In genomic region chr1:213296558-213296957, GRCh38 we compare ENCODE assay signal across 1 cellular context.
TF ChIP-seq lines count a peak whose summit lies in the region.

No MANE protein-coding gene starts in this region.

TF ChIP-seq in K562, 482 proteins besides CTCF, POLR2A, EP300 and RAD21 (continued from another document and continues in another):
- TF ChIP-seq NCOR1 (IDR thresholded peaks at IDR 0.05) (peak; percentile 54), GATAD2A (IDR thresholded peaks at IDR 0.05) (no peak), ERF (CRISPR knock-in tag; IDR thresholded peaks at IDR 0.05) (no peak), RERE (CRISPR knock-in tag; IDR thresholded peaks at IDR 0.05; ENCODE audit: borderline replicate concordance) (no peak), ARNT (IDR thresholded peaks at IDR 0.05) (no peak), REST (CRISPR knock-in tag; IDR thresholded peaks at IDR 0.05; ENCODE audit: low read depth) (no peak), ZSCAN29 (IDR thresholded peaks at IDR 0.05) (no peak), NR1H2 (CRISPR knock-in tag; IDR thresholded peaks at IDR 0.05) (no peak), ZNF512 (tag; IDR thresholded peaks at IDR 0.05) (no peak), TEAD2 (tag; IDR thresholded peaks at IDR 0.05) (no peak), STAG1 (CRISPR knock-in tag; IDR thresholded peaks at IDR 0.05; ENCODE audit: borderline replicate concordance) (no peak), TAF7 (tag; IDR thresholded peaks at IDR 0.05) (no peak), ZBTB33 (CRISPR knock-in tag; IDR thresholded peaks at IDR 0.05) (no peak), ZNF165 (CRISPR knock-in tag; IDR thresholded peaks at IDR 0.05; ENCODE audit: borderline replicate concordance) (no peak), TFAP4 (CRISPR knock-in tag; IDR thresholded peaks at IDR 0.05; ENCODE audit: borderline replicate concordance) (peak; percentile 67; the same call in 1 of the 2 replicates), ARHGAP35 (IDR thresholded peaks at IDR 0.05; ENCODE audit: partially characterized antibody) (no peak), COPS2 (conservative IDR thresholded peaks at IDR 0.05) (no peak), MYBL2 (IDR thresholded peaks at IDR 0.05; ENCODE audit: low read depth) (no peak), MYBL2 (CRISPR knock-in tag; IDR thresholded peaks at IDR 0.05; ENCODE audit: borderline replicate concordance) (no peak), HMGXB4 (CRISPR knock-in tag; IDR thresholded peaks at IDR 0.05) (no peak), FOXP1 (CRISPR knock-in tag; IDR thresholded peaks at IDR 0.05) (no peak), ZNF780A (CRISPR knock-in tag; IDR thresholded peaks at IDR 0.05) (no peak), CEBPB (tag; IDR thresholded peaks at IDR 0.05) (peak; percentile 88), HDAC6 (IDR thresholded peaks at IDR 0.05; ENCODE audit: low read depth, low read length) (no peak), CTBP1 (IDR thresholded peaks at IDR 0.05; ENCODE audit: borderline replicate concordance) (peak; percentile 74; the same call in 1 of the 2 replicates), NBN (IDR thresholded peaks at IDR 0.05; ENCODE audit: low read depth) (no peak), TAF9B (IDR thresholded peaks at IDR 0.05; ENCODE audit: partially characterized antibody) (peak; percentile 32), PREB (CRISPR knock-in tag; IDR thresholded peaks at IDR 0.05) (no peak), MLLT1 (IDR thresholded peaks at IDR 0.05) (peak in 1 of 2 experiments; percentile 76; a peak in 2 of 4 replicates), RAD51 (IDR thresholded peaks at IDR 0.05; ENCODE audit: borderline replicate concordance, low read depth) (no peak), ZNF354B (CRISPR knock-in tag; IDR thresholded peaks at IDR 0.05) (no peak), NFXL1 (CRISPR knock-in tag; IDR thresholded peaks at IDR 0.05) (no peak), ZNF740 (CRISPR knock-in tag; IDR thresholded peaks at IDR 0.05) (no peak), ZNF740 (tag; IDR thresholded peaks at IDR 0.05) (no peak), KDM5B (IDR thresholded peaks at IDR 0.05; ENCODE audit: insufficient replicate concordance, low read depth, low read length) (no peak), MBD2 (IDR thresholded peaks at IDR 0.05; ENCODE audit: borderline replicate concordance, low read depth) (no peak), TEAD4 (IDR thresholded peaks at IDR 0.05; ENCODE audit: low read length) (peak; percentile 85), TEAD4 (CRISPR knock-in tag; IDR thresholded peaks at IDR 0.05; ENCODE audit: borderline replicate concordance) (no peak), TCF3 (CRISPR knock-in tag; IDR thresholded peaks at IDR 0.05) (peak; percentile 80), HMBOX1 (IDR thresholded peaks at IDR 0.05) (peak; percentile 93), ASH1L (IDR thresholded peaks at IDR 0.05; ENCODE audit: borderline replicate concordance, low read depth, partially characterized antibody) (no peak), XRCC4 (IDR thresholded peaks at IDR 0.05; ENCODE audit: extremely low read depth, insufficient read depth, insufficient read length) (no peak), ZNF589 (CRISPR knock-in tag; IDR thresholded peaks at IDR 0.05; ENCODE audit: low read depth) (no peak), HEY1 (CRISPR knock-in tag; IDR thresholded peaks at IDR 0.05; ENCODE audit: borderline replicate concordance) (no peak)
